In the genomic region with DNA sequence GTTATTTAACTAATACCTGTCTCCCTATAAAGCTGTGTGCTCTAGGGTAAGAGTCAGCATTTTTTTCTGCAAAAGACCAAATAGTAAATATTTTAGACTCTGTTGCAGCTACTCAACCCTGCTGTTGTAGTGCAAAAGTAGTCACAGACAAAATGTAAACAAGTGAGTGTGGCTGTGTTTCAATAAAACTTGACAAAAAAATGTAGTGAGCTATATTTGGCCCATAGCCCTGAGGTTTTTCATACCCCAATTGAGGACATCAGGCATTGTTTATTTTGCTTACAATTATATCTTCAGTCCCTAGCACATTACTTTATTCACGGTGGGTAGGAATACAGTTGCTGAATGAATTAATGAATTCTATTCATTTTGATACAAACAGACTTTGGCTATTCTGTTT, we compare ENCODE assay signal across 31 cellular contexts.
"Had no signal": no experiment of that assay in that cellular context is flagged by ENCODE, and none has a peak within 500 bp of the region (broad histone marks: within the 10 kb centered on the region; RNA-seq: fewer than 3 reads in every experiment).

No MANE protein-coding gene starts in this region.

- DNase-seq: activated CD4-positive, alpha-beta memory T cell treated with anti-CD3 and anti-CD28 coated beads, Interleukin-2, amount 10 ng/mL, durations not matched to agents 7 days and 5 days; activated CD4-positive, alpha-beta T cell treated with anti-CD3 and anti-CD28 coated beads for 4 hours; activated CD4-positive, alpha-beta T cell treated with anti-CD3 and anti-CD28 coated beads, Interleukin-2, amount 10 ng/mL, durations not matched to agents 7 days and 5 days; activated CD4-positive, alpha-beta T cell treated with anti-CD3 and anti-CD28 coated beads, Interleukin-2, amount 50 U/mL, for 4 hours; activated CD4-positive, CD25-positive, alpha-beta regulatory T cell; activated CD4-positive, CD25-positive, alpha-beta regulatory T cell treated with anti-CD3 and anti-CD28 coated beads, Interleukin-2, amount 50 U/mL, for 72 hours; activated CD8-positive, alpha-beta memory T cell treated with anti-CD3 and anti-CD28 coated beads, Interleukin-2, amount 50 U/mL, for 48 hours; activated gamma-delta T cell; activated naive CD4-positive, alpha-beta T cell; activated naive CD4-positive, alpha-beta T cell treated with anti-CD3 and anti-CD28 coated beads, Interleukin-2, amount 10 ng/mL, durations not matched to agents 7 days and 5 days; activated naive CD8-positive, alpha-beta T cell treated with anti-CD3 and anti-CD28 coated beads, Interleukin-2, amount 10 ng/mL, durations not matched to agents 7 days and 5 days; activated T-cell treated with anti-CD3 and anti-CD28 coated beads for 4 hours; activated T-cell treated with anti-CD3 and anti-CD28 coated beads, Interleukin-2, amount 50 U/mL, for 24 hours; activated T-cell treated with anti-CD3 and anti-CD28 coated beads, Interleukin-2, amount 50 U/mL, for 72 hours; amniotic stem cell; anterior cingulate cortex; brain microvascular endothelial cell; dorsolateral prefrontal cortex; effector memory CD4-positive, alpha-beta T cell; endodermal cell; foreskin melanocyte; heart right ventricle; T-helper 1 cell; T-helper 17 cell; T1000 had no signal

- H3K4me1 ChIP-seq: gastroesophageal sphincter, heart right ventricle had no signal

- H3K27me3 ChIP-seq: brain microvascular endothelial cell, dorsolateral prefrontal cortex, gastroesophageal sphincter, heart right ventricle had no signal

- ATAC-seq: activated naive CD4-positive, alpha-beta T cell treated with anti-CD3 and anti-CD28 coated beads, Interleukin-2, amount 50 U/mL, for 72 hours; activated T-cell treated with anti-CD3 and anti-CD28 coated beads, Interleukin-2, amount 50 U/mL, for 72 hours; esophagus mucosa; gastroesophageal sphincter; heart right ventricle; T-helper 17 cell had no signal

- FAIRE-seq: astrocyte, bronchial epithelial cell had no signal

- H3K4me3 ChIP-seq: coronary artery, dorsolateral prefrontal cortex, gastroesophageal sphincter, heart right ventricle had no signal

- H3K27ac ChIP-seq: brain microvascular endothelial cell, coronary artery, dorsolateral prefrontal cortex, gastroesophageal sphincter, heart right ventricle had no signal

- H3K9me3 ChIP-seq: gastroesophageal sphincter, heart right ventricle had no signal

- H3K36me3 ChIP-seq: brain microvascular endothelial cell, gastroesophageal sphincter, heart right ventricle had no signal
